ENCODE assay signal across 10 cellular contexts in the genomic region with DNA sequence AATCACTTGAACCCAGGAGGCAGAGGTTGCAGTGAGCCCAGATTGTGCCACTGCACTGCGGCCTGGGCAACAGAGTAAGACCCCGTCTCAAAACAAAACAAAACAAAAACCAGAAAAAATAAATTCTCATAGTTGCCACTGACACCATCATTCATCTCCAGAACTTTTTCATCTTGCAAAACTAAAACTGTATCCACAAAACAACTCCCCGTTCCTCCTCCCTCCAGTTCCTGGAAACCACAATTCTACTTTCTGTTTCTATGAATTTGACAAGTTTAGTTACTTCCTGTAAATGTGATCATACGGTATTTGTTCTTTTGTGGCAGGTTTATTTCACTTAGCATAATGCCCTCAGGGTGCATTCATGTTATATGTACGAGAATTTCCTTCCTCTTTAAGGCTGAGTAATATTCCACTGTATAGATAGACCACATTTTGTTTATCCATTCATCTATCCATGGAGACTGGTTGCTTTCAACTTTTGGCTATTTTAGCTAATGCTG. TPM values are rescaled to one million over a fixed set of nuclear protein-coding genes. Genes with fewer than 3 reads are reported as not detected.
DNase-seq lines count a peak whose midpoint lies in the region; ATAC-seq and TF ChIP-seq lines count a peak whose summit lies in the region.
"Had no signal": no experiment of that assay in that cellular context is flagged by ENCODE, and none has a peak within 500 bp of the region (broad histone marks: within the 10 kb centered on the region; RNA-seq: fewer than 3 reads in every experiment).

No MANE protein-coding gene starts in this region.

- H3K9me3 Mint-ChIP-seq in activated CD4-positive, alpha-beta T cell treated with anti-CD3 and anti-CD28 coated beads, Interleukin-2, amount 10 ng/mL, durations not matched to agents 24 days and 14 days = peaks cover 3% of the 10 kb centered on the region
- H3K9me3 Mint-ChIP-seq in stimulated activated naive CD8-positive, alpha-beta T cell treated with anti-CD3 and anti-CD28 coated beads, Interleukin-15, Interleukin-2, amounts not matched to agents 100 ng/mL and 50 ng/mL, for 24 hours = no peaks in the 10 kb centered on the region

- H4K5ac ChIP-seq in mesendoderm (ENCODE audit: low read length) = no peak overlapping the region

- H3K27me3 ChIP-seq in duodenal mucosa (ENCODE audit: control insufficient read depth in 1 of 2, insufficient read depth in 2 of 2, low read length in 2 of 2) (no peaks in the 10 kb centered on the region), foreskin keratinocyte (no peaks in the 10 kb centered on the region), mesenchymal stem cell (ENCODE audit: control insufficient read depth in 1 of 2, insufficient read depth in 1 of 2, low read length in 2 of 2) (no peaks in the 10 kb centered on the region), mesendoderm (ENCODE audit: insufficient read depth, low read length, poor library complexity) (no peaks in the 10 kb centered on the region)

- no peak for TF ChIP-seq CTCF in foreskin keratinocyte (conservative IDR thresholded peaks at IDR 0.05)

- H3K9me3 ChIP-seq in duodenal mucosa (ENCODE audit: control insufficient read depth in 1 of 2, low read length in 2 of 2) (no peaks in the 10 kb centered on the region), mesenchymal stem cell (ENCODE audit: control insufficient read depth, low read length) (no peaks in the 10 kb centered on the region)

- H2BK5ac ChIP-seq in mesenchymal stem cell (ENCODE audit: low read depth, low read length, poor library complexity, severe bottlenecking) = no peak overlapping the region
- H2BK5ac ChIP-seq in mesendoderm (ENCODE audit: low read length) = no peak overlapping the region

- H4K8ac ChIP-seq in mesenchymal stem cell (ENCODE audit: low read length) (no peak overlapping the region), mesendoderm (ENCODE audit: low read depth, low read length) (no peak overlapping the region)

- H3K18ac ChIP-seq in mesenchymal stem cell (ENCODE audit: low read depth in 1 of 2, low read length in 2 of 2) (no peak overlapping the region), mesendoderm (ENCODE audit: low read length) (no peak overlapping the region)

- peak overlapping the region; percentile 17 for H3K27ac ChIP-seq in duodenal mucosa (ENCODE audit: low read depth, low read length)
- no peak overlapping the region for H3K27ac ChIP-seq in foreskin keratinocyte
- H3K27ac ChIP-seq in mesenchymal stem cell (ENCODE audit: low read length, poor library complexity, severe bottlenecking) = no peak overlapping the region
- H3K27ac ChIP-seq in mesendoderm (ENCODE audit: low read depth, low read length) = no peak overlapping the region

- no peak overlapping the region for H3K9ac ChIP-seq in duodenal mucosa (ENCODE audit: low read depth in 1 of 2, low read length in 2 of 2)
- no peak overlapping the region for H3K9ac ChIP-seq in mesenchymal stem cell (ENCODE audit: low read length)
- no peak overlapping the region for H3K9ac ChIP-seq in mesendoderm (ENCODE audit: low read length)

- ATAC-seq in foreskin keratinocyte = no peak

- H3K4ac ChIP-seq in mesenchymal stem cell (ENCODE audit: low read depth in 1 of 2, low read length in 2 of 2) = no peak overlapping the region
- H3K4ac ChIP-seq in mesendoderm (ENCODE audit: low read depth, low read length) = no peak overlapping the region

- intact Hi-C loops in activated CD4-positive, alpha-beta T cell treated with anti-CD3 and anti-CD28 coated beads, Interleukin-2, amount 10 ng/mL, durations not matched to agents 24 days and 14 days (cut with micrococcal nuclease) = loop anchor here (1.0 to 5.0 kb wide), 4 partner anchors 16 to 231 kb away; partner anchors contain the start of genes ASF1B and DDX39A

- H3K27ac Mint-ChIP-seq in activated CD4-positive, alpha-beta T cell treated with anti-CD3 and anti-CD28 coated beads, Interleukin-2, amount 10 ng/mL, durations not matched to agents 24 days and 14 days = peak overlapping the region; percentile 100
- H3K27ac Mint-ChIP-seq in stimulated activated naive CD8-positive, alpha-beta T cell treated with anti-CD3 and anti-CD28 coated beads, Interleukin-15, Interleukin-2, amounts not matched to agents 100 ng/mL and 50 ng/mL, for 24 hours = peak overlapping the region; percentile 99

- H4K91ac ChIP-seq in mesenchymal stem cell (ENCODE audit: low read length) = no peak overlapping the region

- H2AK5ac ChIP-seq in mesenchymal stem cell (ENCODE audit: low read length, severe bottlenecking) (no peak overlapping the region), mesendoderm (ENCODE audit: low read length) (no peak overlapping the region)

- no peak overlapping the region for H2BK15ac ChIP-seq in mesenchymal stem cell (ENCODE audit: low read depth, poor library complexity, severe bottlenecking)
- H2BK15ac ChIP-seq in mesendoderm (replicated peaks; ENCODE audit: low read depth) = no peak overlapping the region

- H3K4me3 Mint-ChIP-seq in activated CD4-positive, alpha-beta T cell treated with anti-CD3 and anti-CD28 coated beads, Interleukin-2, amount 10 ng/mL, durations not matched to agents 24 days and 14 days = peak overlapping the region; percentile 69
- peak overlapping the region; percentile 55 for H3K4me3 Mint-ChIP-seq in stimulated activated naive CD8-positive, alpha-beta T cell treated with anti-CD3 and anti-CD28 coated beads, Interleukin-15, Interleukin-2, amounts not matched to agents 100 ng/mL and 50 ng/mL, for 24 hours

- H2AFZ ChIP-seq in mesenchymal stem cell (ENCODE audit: low read depth, low read length) = no peak overlapping the region

- H3K4me3 ChIP-seq in duodenal mucosa (ENCODE audit: low read depth in 1 of 2, low read length in 2 of 2) = no peak overlapping the region
- no peak overlapping the region for H3K4me3 ChIP-seq in mesenchymal stem cell (ENCODE audit: insufficient read depth in 1 of 2, low read depth in 1 of 2, low read length in 2 of 2)
- no peak overlapping the region for H3K4me3 ChIP-seq in mesendoderm (ENCODE audit: low read length)

- 94% methylated on average over 3 of the region's 5 CpGs for WGBS in mesenchymal stem cell
- no CpG with 5 or more reads among the region's 5 CpGs for WGBS in mesendoderm (ENCODE audit: extremely low coverage, insufficient coverage, low lambda C conversion rate)

- H3K4me2 ChIP-seq in mesenchymal stem cell (ENCODE audit: low read length, poor library complexity, severe bottlenecking) = no peak overlapping the region
- H3K4me2 ChIP-seq in mesendoderm (ENCODE audit: low read length) = no peak overlapping the region

- no peaks in the 10 kb centered on the region for H3K36me3 ChIP-seq in duodenal mucosa (ENCODE audit: control insufficient read depth in 1 of 2, insufficient read depth in 2 of 2, low read length in 2 of 2)
- H3K36me3 ChIP-seq in mesenchymal stem cell (ENCODE audit: control insufficient read depth in 1 of 2, insufficient read depth in 2 of 2, low read depth in 1 of 2, low read length in 2 of 2) = no peaks in the 10 kb centered on the region
- H3K36me3 ChIP-seq in mesendoderm (ENCODE audit: control insufficient read depth, insufficient read depth, low read length) = no peaks in the 10 kb centered on the region

- H2BK120ac ChIP-seq in mesenchymal stem cell (ENCODE audit: low read depth, low read length) (no peak overlapping the region), mesendoderm (ENCODE audit: low read depth, low read length) (no peak overlapping the region)

- peaks cover 7% of the 10 kb centered on the region for H3K36me3 Mint-ChIP-seq in activated CD4-positive, alpha-beta T cell treated with anti-CD3 and anti-CD28 coated beads, Interleukin-2, amount 10 ng/mL, durations not matched to agents 24 days and 14 days (ENCODE audit: low read depth)
- H3K36me3 Mint-ChIP-seq in stimulated activated naive CD8-positive, alpha-beta T cell treated with anti-CD3 and anti-CD28 coated beads, Interleukin-15, Interleukin-2, amounts not matched to agents 100 ng/mL and 50 ng/mL, for 24 hours (ENCODE audit: low read depth) = peaks cover 4% of the 10 kb centered on the region

- DNase-seq in activated CD4-positive, alpha-beta T cell treated with anti-CD3 and anti-CD28 coated beads, Interleukin-2, amount 10 ng/mL, durations not matched to agents 24 days and 14 days = peak; percentile 88
- DNase-seq in activated CD4-positive, alpha-beta T cell treated with anti-CD3 and anti-CD28 coated beads, Interleukin-2, amount 50 U/mL, for 1 hour = no peak
- DNase-seq in OCI-M1 (lab: John Stamatoyannopoulos, UW) = peak; percentile 99
- DNase-seq in foreskin keratinocyte = no peak
- DNase-seq in mesenchymal stem cell = no peak
- DNase-seq in mesendoderm = no peak
- DNase-seq: NCI-H2081, SHP77 treated with DMSO at 0.1 percent for 48 hours had no signal

- H3K56ac ChIP-seq in mesendoderm (ENCODE audit: low read length) = no peak overlapping the region

- no peak overlapping the region for H2BK12ac ChIP-seq in mesenchymal stem cell (ENCODE audit: low read length in 2 of 2)

- H3K79me1 ChIP-seq in mesenchymal stem cell (replicated peaks; ENCODE audit: low read length, poor library complexity, severe bottlenecking) (no peaks in the 10 kb centered on the region), mesendoderm (ENCODE audit: low read length) (no peaks in the 10 kb centered on the region)

- H3K4me1 ChIP-seq in duodenal mucosa (ENCODE audit: control insufficient read depth in 1 of 2, insufficient read depth in 2 of 2, low read length in 2 of 2) = peaks cover 12 to 20% of the 10 kb centered on the region in 2 donors
- H3K4me1 ChIP-seq in foreskin keratinocyte = no peaks in the 10 kb centered on the region
- peaks cover 11% of the 10 kb centered on the region for H3K4me1 ChIP-seq in mesenchymal stem cell (ENCODE audit: control insufficient read depth, insufficient read depth, low read depth, low read length)
- H3K4me1 ChIP-seq in mesendoderm (ENCODE audit: control insufficient read depth, low read depth, low read length) = no peaks in the 10 kb centered on the region

- no peaks in the 10 kb centered on the region for H3K27me3 Mint-ChIP-seq in activated CD4-positive, alpha-beta T cell treated with anti-CD3 and anti-CD28 coated beads, Interleukin-2, amount 10 ng/mL, durations not matched to agents 24 days and 14 days
- H3K27me3 Mint-ChIP-seq in stimulated activated naive CD8-positive, alpha-beta T cell treated with anti-CD3 and anti-CD28 coated beads, Interleukin-15, Interleukin-2, amounts not matched to agents 100 ng/mL and 50 ng/mL, for 24 hours = no peaks in the 10 kb centered on the region

- no peak overlapping the region for H3K14ac ChIP-seq in mesenchymal stem cell (ENCODE audit: low read length in 2 of 2)

- H3K79me2 ChIP-seq in mesendoderm (ENCODE audit: control insufficient read depth, insufficient read depth, low read length) = no peaks in the 10 kb centered on the region

- peaks cover 59% of the 10 kb centered on the region for H3K4me1 Mint-ChIP-seq in activated CD4-positive, alpha-beta T cell treated with anti-CD3 and anti-CD28 coated beads, Interleukin-2, amount 10 ng/mL, durations not matched to agents 24 days and 14 days
- peaks cover 89% of the 10 kb centered on the region for H3K4me1 Mint-ChIP-seq in stimulated activated naive CD8-positive, alpha-beta T cell treated with anti-CD3 and anti-CD28 coated beads, Interleukin-15, Interleukin-2, amounts not matched to agents 100 ng/mL and 50 ng/mL, for 24 hours (ENCODE audit: low read depth)

- H3K23ac ChIP-seq in mesenchymal stem cell (ENCODE audit: low read length in 2 of 2) = no peak overlapping the region
- no peak overlapping the region for H3K23ac ChIP-seq in mesendoderm (ENCODE audit: low read length)

RNA-seq across cellular contexts. Expression of gene ADGRE5, which starts 13.2 kb away (rescaled TPM):
- 206 and 209 TPM in 2 replicates for total RNA-seq in activated CD4-positive, alpha-beta T cell treated with anti-CD3 and anti-CD28 coated beads, Interleukin-2, amount 10 ng/mL, durations not matched to agents 24 days and 14 days
- 13.7 and 16.8 TPM in 2 replicates for total RNA-seq in foreskin keratinocyte
- 14.5 and 19.6 TPM in 2 replicates for polyA plus RNA-seq in foreskin keratinocyte
- polyA plus RNA-seq in mesenchymal stem cell (2013, experiment 1 of 2) = 48.9 TPM
- polyA plus RNA-seq in mesenchymal stem cell (2013, experiment 2 of 2) = 49.7 TPM
- 1.4 TPM for polyA plus RNA-seq in mesendoderm (2013, experiment 1 of 2)
- 1.7 TPM for polyA plus RNA-seq in mesendoderm (2013, experiment 2 of 2)

RNA-seq across cellular contexts. Expression of gene DDX39A, which starts 51.1 kb away (rescaled TPM):
- total RNA-seq in activated CD4-positive, alpha-beta T cell treated with anti-CD3 and anti-CD28 coated beads, Interleukin-2, amount 10 ng/mL, durations not matched to agents 24 days and 14 days = 274 and 280 TPM in 2 replicates
- total RNA-seq in foreskin keratinocyte = 104 and 132 TPM in 2 replicates
- 123 and 146 TPM in 2 replicates for polyA plus RNA-seq in foreskin keratinocyte
- 46.7 TPM for polyA plus RNA-seq in mesenchymal stem cell (2013, experiment 1 of 2)
- 46.1 TPM for polyA plus RNA-seq in mesenchymal stem cell (2013, experiment 2 of 2)
- 147 TPM for polyA plus RNA-seq in mesendoderm (2013, experiment 1 of 2)
- polyA plus RNA-seq in mesendoderm (2013, experiment 2 of 2) = 152 TPM

Comparison
In these comparisons a context has a peak if more than half of its experiments do, and no peak if none do; other contexts are left out.
1. DNase-seq: peak in activated CD4-positive, alpha-beta T cell treated with anti-CD3 and anti-CD28 coated beads, Interleukin-2, amount 10 ng/mL, durations not matched to agents 24 days and 14 days (single experiment) and OCI-M1 (single experiment); none in activated CD4-positive, alpha-beta T cell treated with anti-CD3 and anti-CD28 coated beads, Interleukin-2, amount 50 U/mL, for 1 hour (single experiment), foreskin keratinocyte (0 of 2), mesenchymal stem cell (single experiment) and mesendoderm (single experiment).
2. RNA of gene ADGRE5, which starts 13.2 kb away (total RNA-seq): 206 to 209 TPM in activated CD4-positive, alpha-beta T cell treated with anti-CD3 and anti-CD28 coated beads, Interleukin-2, amount 10 ng/mL, durations not matched to agents 24 days and 14 days; 13.7 to 16.8 TPM in foreskin keratinocyte; every median in the first group is over 10 times any median in the second.